1 cellular context compared by ENCODE assay signal in the genomic region with DNA sequence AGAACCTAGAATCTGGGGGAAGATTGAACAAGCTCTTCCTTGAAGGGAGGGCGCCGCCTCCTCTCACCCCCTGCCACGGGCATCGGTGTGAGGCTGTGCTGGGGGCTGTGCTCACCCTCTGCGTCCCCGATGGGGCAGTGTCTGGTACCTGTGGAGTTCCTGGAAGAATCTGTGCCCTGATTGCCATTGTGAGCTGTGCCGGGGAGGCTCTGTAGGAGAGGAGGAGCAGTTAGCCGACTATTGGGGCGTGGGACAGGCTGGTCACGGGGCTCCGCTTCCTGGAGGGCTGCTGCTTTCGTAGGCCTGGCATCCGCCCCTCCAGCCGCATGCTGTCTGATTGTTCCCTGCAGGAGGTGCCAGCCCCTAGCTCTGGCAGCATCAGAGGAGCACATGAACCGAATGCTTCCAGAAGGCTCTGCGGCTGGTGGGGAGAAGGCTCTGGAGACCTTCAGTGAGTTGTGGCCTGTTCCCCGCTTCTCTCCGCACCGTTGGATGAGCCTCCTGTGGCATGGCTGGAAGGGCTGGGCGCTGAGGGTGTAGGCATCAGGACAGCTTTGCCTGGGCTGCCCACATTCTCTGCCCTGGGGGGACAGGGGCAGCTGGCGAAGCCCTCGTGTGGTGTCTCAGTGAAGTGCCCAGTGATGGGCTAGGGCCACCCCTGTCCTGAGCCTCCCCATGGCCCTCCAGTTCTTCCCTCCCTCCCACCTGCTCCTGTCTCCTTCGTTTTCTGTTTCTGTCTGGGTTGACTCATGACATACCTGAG.
TF ChIP-seq lines count a peak whose summit lies in the region.

No MANE protein-coding gene starts in this region.

TF ChIP-seq in endothelial cell of umbilical vein, 7 proteins besides CTCF, POLR2A, EP300 and RAD21:
- TF ChIP-seq, protein P1, sequence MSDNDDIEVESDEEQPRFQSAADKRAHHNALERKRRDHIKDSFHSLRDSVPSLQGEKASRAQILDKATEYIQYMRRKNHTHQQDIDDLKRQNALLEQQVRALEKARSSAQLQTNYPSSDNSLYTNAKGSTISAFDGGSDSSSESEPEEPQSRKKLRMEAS (IDR thresholded peaks at IDR 0.05; ENCODE audit: insufficient read depth, insufficient read length) = no peak
- TF ChIP-seq EZH2 (IDR thresholded peaks at IDR 0.05; ENCODE audit: borderline replicate concordance, low read depth, low read length, severe bottlenecking) = no peak
- no peak for TF ChIP-seq MYC (IDR thresholded peaks at IDR 0.05; ENCODE audit: low read depth, low read length)
- TF ChIP-seq POLR2AphosphoS5 (IDR thresholded peaks at IDR 0.05; ENCODE audit: insufficient read depth, low read depth, low read length) = no peak
- no peak for TF ChIP-seq JUN (IDR thresholded peaks at IDR 0.05; ENCODE audit: borderline replicate concordance, insufficient read depth, insufficient read length, low read depth)
